ENCODE assay signal across 1 cellular context in the genomic region with DNA sequence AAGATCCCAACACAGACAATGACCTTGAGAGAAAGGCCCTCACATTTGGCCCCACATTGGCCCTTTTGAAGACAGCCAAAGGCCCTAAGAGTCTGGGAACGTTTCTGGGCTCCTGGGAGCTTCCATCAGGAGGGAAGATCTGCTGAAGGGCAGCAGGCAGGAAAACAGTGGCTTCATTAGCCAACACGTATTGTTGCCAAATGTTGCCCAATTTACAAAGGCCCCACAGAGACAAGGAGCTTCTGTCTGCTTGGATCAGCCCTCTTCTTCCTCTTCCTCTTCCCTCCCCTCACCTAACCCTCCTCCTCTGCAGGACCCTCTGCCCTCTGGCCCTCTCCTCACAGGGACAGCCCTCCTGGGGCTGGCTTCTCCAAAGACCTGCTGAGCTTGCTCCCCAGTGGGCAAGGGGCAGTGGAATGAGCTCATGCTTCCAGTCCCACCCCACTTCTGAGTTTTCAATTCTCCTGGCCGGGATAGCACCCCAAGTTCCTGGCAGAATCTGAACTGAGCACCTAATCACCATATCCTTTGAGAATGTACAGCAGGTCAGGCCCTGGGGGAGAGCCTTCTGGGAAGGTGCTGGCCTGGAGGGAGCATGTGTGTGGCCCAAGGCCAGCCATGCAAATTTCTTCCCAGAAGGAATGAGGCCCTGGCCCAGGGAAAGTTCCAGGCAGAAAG.
TF ChIP-seq lines count a peak whose summit lies in the region.

No MANE protein-coding gene starts in this region.

TF ChIP-seq in HepG2, 621 proteins besides CTCF, POLR2A, EP300 and RAD21:
- no peak for TF ChIP-seq RAD51 (IDR thresholded peaks at IDR 0.05; ENCODE audit: borderline replicate concordance)
- no peak for TF ChIP-seq ARID2 (CRISPR knock-in tag; IDR thresholded peaks at IDR 0.05; ENCODE audit: borderline replicate concordance)
- TF ChIP-seq, protein P1, sequence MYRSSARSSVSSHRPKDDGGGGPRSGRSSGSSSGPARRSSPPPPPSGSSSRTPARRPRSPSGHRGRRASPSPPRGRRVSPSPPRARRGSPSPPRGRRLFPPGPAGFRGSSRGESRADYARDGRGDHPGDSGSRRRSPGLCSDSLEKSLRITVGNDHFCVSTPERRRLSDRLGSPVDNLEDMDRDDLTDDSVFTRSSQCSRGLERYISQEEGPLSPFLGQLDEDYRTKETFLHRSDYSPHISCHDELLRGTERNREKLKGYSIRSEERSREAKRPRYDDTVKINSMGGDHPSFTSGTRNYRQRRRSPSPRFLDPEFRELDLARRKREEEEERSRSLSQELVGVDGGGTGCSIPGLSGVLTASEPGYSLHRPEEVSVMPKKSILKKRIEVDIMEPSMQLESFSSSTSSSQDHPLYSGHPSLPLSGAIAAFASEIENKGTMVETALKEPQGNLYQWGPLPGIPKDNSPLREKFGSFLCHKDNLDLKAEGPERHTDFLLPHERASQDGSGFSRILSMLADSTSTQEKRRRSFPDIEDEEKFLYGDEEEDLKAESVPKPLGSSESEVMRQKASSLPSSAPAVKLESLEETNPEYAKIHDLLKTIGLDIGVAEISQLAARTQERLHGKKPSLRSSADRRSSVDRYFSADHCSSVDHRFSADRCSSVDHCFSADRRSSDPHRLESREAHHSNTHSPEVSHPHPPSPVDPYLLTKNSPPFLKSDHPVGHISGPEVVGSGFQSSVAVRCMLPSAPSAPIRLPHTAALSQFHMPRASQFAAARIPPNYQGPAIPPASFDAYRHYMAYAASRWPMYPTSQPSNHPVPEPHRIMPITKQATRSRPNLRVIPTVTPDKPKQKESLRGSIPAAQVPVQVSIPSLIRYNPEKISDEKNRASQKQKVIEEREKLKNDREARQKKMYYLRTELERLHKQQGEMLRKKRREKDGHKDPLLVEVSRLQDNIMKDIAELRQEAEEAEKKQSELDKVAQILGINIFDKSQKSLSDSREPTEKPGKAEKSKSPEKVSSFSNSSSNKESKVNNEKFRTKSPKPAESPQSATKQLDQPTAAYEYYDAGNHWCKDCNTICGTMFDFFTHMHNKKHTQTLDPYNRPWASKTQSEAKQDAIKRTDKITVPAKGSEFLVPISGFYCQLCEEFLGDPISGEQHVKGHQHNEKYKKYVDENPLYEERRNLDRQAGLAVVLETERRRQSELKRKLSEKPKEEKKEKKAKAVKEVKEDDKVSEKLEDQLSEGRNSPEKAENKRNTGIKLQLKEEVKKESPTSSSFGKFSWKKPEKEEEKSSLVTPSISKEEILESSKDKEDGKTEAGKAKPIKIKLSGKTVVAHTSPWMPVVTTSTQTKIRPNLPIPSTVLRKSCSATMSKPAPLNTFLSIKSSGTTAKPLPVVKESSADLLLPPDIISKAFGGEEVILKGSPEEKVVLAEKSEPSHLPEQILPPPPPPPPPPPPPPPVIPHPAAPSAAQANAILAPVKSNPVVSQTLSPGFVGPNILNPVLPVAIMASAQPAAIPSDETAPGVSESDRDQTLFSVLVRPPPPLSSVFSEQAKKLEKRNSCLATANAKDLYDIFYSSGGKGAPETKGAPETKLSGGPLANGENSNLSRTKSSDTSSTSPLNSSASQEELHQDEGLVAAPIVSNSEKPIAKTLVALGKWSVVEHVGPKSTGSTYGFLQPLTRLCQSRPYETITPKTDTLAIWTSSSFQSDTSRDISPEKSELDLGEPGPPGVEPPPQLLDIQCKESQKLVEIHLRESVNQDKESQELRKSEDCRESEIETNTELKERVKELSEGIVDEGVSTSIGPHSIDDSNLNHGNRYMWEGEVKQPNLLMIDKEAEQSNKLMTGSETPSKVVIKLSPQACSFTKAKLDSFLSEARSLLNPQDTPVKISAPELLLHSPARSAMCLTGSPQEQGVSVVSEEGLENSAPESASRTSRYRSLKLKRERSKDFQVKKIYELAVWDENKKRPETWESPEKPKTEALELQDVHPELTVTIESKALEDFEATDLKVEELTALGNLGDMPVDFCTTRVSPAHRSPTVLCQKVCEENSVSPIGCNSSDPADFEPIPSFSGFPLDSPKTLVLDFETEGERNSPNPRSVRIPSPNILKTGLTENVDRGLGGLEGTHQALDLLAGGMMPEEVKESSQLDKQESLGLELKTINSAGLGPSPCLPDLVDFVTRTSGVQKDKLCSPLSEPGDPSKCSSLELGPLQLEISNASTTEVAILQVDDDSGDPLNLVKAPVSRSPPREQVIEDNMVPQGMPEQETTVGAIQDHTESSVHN (CRISPR knock-in tag; IDR thresholded peaks at IDR 0.05): no peak
